8 cellular contexts compared by ENCODE assay signal in the genomic region with DNA sequence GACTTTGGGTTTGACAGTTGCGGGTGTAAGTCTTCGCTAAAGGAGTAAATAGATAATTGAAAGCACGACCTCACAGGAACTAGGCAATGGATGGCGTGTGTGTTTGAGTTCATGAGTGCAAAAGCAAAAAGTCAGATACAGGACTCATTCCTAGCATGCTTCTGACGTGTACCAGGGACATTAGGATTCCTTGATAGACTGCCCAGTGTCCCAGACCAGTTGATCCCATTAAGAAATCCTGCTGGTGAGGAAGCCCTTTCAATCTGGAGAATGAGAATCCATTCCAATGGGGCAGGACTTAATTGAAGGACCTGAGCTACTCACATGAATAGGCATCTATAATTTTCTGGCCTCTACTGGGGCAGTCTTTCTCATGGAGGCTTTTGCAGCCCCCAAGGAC.
"Had no signal": no experiment of that assay in that cellular context is flagged by ENCODE, and none has a peak within 500 bp of the region (broad histone marks: within the 10 kb centered on the region; RNA-seq: fewer than 3 reads in every experiment).

No MANE protein-coding gene starts in this region.

- H3K4me3 ChIP-seq: GM23248, GM23338, HAP-1 had no signal

- H3K27ac ChIP-seq: GM23248 had no signal

- H2AFZ ChIP-seq: GM23248, GM23338 had no signal

- H3K9ac ChIP-seq: GM23248 had no signal

- H3K4me1 ChIP-seq: HAP-1 had no signal

- DNase-seq: GM23248, GOT3, H7, H9, HCEC 1CT, HFFc6 had no signal

- H3K36me3 ChIP-seq: HAP-1 had no signal

- H3K9me3 ChIP-seq: HAP-1 had no signal

- H3K4me2 ChIP-seq: GM23338 had no signal
